ENCODE assay signal across 1 cellular context in genomic region chr3:15284121-15284889, GRCh38.
TF ChIP-seq lines count a peak whose summit lies in the region.

No MANE protein-coding gene starts in this region.

TF ChIP-seq in HCT116, 20 proteins besides CTCF, POLR2A, EP300 and RAD21 (continued from another document):
- TF ChIP-seq, protein P1, sequence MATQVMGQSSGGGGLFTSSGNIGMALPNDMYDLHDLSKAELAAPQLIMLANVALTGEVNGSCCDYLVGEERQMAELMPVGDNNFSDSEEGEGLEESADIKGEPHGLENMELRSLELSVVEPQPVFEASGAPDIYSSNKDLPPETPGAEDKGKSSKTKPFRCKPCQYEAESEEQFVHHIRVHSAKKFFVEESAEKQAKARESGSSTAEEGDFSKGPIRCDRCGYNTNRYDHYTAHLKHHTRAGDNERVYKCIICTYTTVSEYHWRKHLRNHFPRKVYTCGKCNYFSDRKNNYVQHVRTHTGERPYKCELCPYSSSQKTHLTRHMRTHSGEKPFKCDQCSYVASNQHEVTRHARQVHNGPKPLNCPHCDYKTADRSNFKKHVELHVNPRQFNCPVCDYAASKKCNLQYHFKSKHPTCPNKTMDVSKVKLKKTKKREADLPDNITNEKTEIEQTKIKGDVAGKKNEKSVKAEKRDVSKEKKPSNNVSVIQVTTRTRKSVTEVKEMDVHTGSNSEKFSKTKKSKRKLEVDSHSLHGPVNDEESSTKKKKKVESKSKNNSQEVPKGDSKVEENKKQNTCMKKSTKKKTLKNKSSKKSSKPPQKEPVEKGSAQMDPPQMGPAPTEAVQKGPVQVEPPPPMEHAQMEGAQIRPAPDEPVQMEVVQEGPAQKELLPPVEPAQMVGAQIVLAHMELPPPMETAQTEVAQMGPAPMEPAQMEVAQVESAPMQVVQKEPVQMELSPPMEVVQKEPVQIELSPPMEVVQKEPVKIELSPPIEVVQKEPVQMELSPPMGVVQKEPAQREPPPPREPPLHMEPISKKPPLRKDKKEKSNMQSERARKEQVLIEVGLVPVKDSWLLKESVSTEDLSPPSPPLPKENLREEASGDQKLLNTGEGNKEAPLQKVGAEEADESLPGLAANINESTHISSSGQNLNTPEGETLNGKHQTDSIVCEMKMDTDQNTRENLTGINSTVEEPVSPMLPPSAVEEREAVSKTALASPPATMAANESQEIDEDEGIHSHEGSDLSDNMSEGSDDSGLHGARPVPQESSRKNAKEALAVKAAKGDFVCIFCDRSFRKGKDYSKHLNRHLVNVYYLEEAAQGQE (IDR thresholded peaks at IDR 0.05; ENCODE audit: low read depth) = no peak
- TF ChIP-seq TCF7L2 (IDR thresholded peaks at IDR 0.05; ENCODE audit: borderline replicate concordance, extremely low read depth, insufficient read depth, insufficient read length) (no peak), SP1 (IDR thresholded peaks at IDR 0.05; ENCODE audit: low read depth) (no peak), SIN3A (IDR thresholded peaks at IDR 0.05; ENCODE audit: low read depth) (no peak), EZH2phosphoT487 (IDR thresholded peaks at IDR 0.05; ENCODE audit: borderline replicate concordance) (no peak), FOSL1 (IDR thresholded peaks at IDR 0.05; ENCODE audit: low read depth) (no peak), POLR2AphosphoS5 (IDR thresholded peaks at IDR 0.05; ENCODE audit: low read depth, low read length) (no peak), ELF1 (IDR thresholded peaks at IDR 0.05; ENCODE audit: borderline replicate concordance, low read depth) (no peak), CEBPB (IDR thresholded peaks at IDR 0.05; ENCODE audit: low read depth) (no peak), CBX3 (IDR thresholded peaks at IDR 0.05; ENCODE audit: low read depth) (no peak), ATF3 (IDR thresholded peaks at IDR 0.05) (no peak), JUND (IDR thresholded peaks at IDR 0.05) (no peak), EGR1 (IDR thresholded peaks at IDR 0.05; ENCODE audit: low read depth) (no peak)
- TF ChIP-seq, protein P2, sequence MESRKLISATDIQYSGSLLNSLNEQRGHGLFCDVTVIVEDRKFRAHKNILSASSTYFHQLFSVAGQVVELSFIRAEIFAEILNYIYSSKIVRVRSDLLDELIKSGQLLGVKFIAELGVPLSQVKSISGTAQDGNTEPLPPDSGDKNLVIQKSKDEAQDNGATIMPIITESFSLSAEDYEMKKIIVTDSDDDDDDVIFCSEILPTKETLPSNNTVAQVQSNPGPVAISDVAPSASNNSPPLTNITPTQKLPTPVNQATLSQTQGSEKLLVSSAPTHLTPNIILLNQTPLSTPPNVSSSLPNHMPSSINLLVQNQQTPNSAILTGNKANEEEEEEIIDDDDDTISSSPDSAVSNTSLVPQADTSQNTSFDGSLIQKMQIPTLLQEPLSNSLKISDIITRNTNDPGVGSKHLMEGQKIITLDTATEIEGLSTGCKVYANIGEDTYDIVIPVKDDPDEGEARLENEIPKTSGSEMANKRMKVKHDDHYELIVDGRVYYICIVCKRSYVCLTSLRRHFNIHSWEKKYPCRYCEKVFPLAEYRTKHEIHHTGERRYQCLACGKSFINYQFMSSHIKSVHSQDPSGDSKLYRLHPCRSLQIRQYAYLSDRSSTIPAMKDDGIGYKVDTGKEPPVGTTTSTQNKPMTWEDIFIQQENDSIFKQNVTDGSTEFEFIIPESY (IDR thresholded peaks at IDR 0.05; ENCODE audit: extremely low read depth, insufficient replicate concordance, low read length) = no peak
